Comparison of ENCODE assay signal across 8 cellular contexts in the genomic region with DNA sequence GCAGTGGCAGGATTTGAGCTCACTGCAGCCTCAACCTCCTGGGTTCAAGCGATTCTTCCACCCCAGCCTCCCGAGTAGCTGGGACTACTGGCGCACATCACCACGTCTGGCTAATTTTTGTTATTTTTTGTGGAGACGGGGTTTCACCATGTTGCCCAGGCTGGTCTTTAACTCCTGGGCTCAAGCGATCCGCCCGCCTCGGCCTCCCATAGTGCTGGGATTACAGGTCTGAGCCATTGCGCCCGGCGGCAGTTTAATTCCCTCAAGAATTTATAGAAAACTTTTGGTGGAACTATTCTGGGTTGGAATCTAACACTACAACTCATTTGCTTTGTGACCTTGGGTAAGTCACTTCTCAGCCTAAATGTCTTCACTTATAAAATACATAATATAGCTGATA. TPM values are rescaled to one million over a fixed set of nuclear protein-coding genes. Genes with fewer than 3 reads are reported as not detected.
DNase-seq lines count a peak whose midpoint lies in the region; ATAC-seq and TF ChIP-seq lines count a peak whose summit lies in the region.
"Had no signal": no experiment of that assay in that cellular context is flagged by ENCODE, and none has a peak within 500 bp of the region (broad histone marks: within the 10 kb centered on the region; RNA-seq: fewer than 3 reads in every experiment).

No MANE protein-coding gene starts in this region.

- H3K36me3 Mint-ChIP-seq in H9 (ENCODE audit: insufficient read depth in 1 of 3, low read depth in 3 of 3) = peaks cover 12 to 22% (median 21%) of the 10 kb centered on the region in 3 experiments; a peak in 6 of 7 replicates

- peaks cover 15 to 22% of the 10 kb centered on the region in 2 experiments for H3K4me1 Mint-ChIP-seq in H9

- TF ChIP-seq CTCF in H9 (conservative IDR thresholded peaks at IDR 0.05) (no peak), Panc1 (IDR thresholded peaks at IDR 0.05) (no peak), spleen (IDR thresholded peaks at IDR 0.05 in 8 of 11, conservative IDR thresholded peaks at IDR 0.05 in 3 of 11) (no peak)

- H3K27me3 ChIP-seq in H9 (ENCODE audit: insufficient read depth, low read length) (no peaks in the 10 kb centered on the region), Panc1 (ENCODE audit: control insufficient read depth, insufficient read depth, low read length) (no peaks in the 10 kb centered on the region), iPS-15b (ENCODE audit: control insufficient read depth, insufficient read depth, low read length) (no peaks in the 10 kb centered on the region), spleen (replicated peaks in 1 of 7) (no peaks in the 10 kb centered on the region)

- no peak overlapping the region for H3K4me2 ChIP-seq in H9 (ENCODE audit: insufficient read depth, insufficient read length, low read length)

- no peak overlapping the region for H2BK20ac ChIP-seq in H9 (ENCODE audit: low read depth, low read length, poor library complexity, severe bottlenecking)

- H3K4me1 ChIP-seq in H9 (ENCODE audit: insufficient read depth, low read length) = peaks cover 1% of the 10 kb centered on the region
- H3K4me1 ChIP-seq in Panc1 (ENCODE audit: control insufficient read depth, insufficient read depth, low read length) = peaks cover 31% of the 10 kb centered on the region
- peaks cover 15% of the 10 kb centered on the region for H3K4me1 ChIP-seq in iPS-15b (ENCODE audit: control insufficient read depth, insufficient read depth, low read length)
- H3K4me1 ChIP-seq in spleen = peaks cover 29 to 50% (median 37%) of the 10 kb centered on the region in 6 donors

- H3K27me3 Mint-ChIP-seq in H9 (ENCODE audit: low read depth) = no peaks in the 10 kb centered on the region
- H3K27me3 Mint-ChIP-seq: activated CD4-positive, alpha-beta memory T cell treated with anti-CD3 and anti-CD28 coated beads for 36 hours had no signal

- no TSS peak for BruUV-seq in Panc1 (replicated peaks; lab: Mats Ljungman, UMichigan)

- no peak overlapping the region for H2BK5ac ChIP-seq in H9 (ENCODE audit: insufficient read length, low read length)

- no peak for TF ChIP-seq POLR2A in spleen (IDR thresholded peaks at IDR 0.05)

- H2BK12ac ChIP-seq in H9 (ENCODE audit: insufficient read length, low read depth, low read length) = no peak overlapping the region

- no peak overlapping the region for H2AK5ac ChIP-seq in H9 (ENCODE audit: insufficient read length, low read length)

- H2BK120ac ChIP-seq in H9 (ENCODE audit: low read depth, low read length, poor library complexity, severe bottlenecking) = no peak overlapping the region

- POLR2A ChIA-PET in Panc1 (lab: Charles Lee) = interaction anchor here (0.5 kb wide), 1 partner anchor 49 kb away, joined by 3 read pairs; no protein-coding TSS in a partner anchor

- H3K4me3 ChIP-seq in Panc1 (ENCODE audit: low read depth in 2 of 2, low read length in 2 of 2) (no peak overlapping the region), iPS-15b (ENCODE audit: low read depth, low read length) (peak overlapping the region; percentile 77), spleen (peak overlapping the region in 2 of 8 donors; percentile 51 to 70)

- ATAC-seq in Panc1 = no peak

- intact Hi-C loops in Panc1 (cut with micrococcal nuclease; ENCODE audit: unreplicated experiment) (no loop called here), spleen (cut with DNase I; ENCODE audit: low total_unique reads) (no loop called here), posterior vena cava (cut with DNase I) (no loop called here)

- no peak overlapping the region for H3K18ac ChIP-seq in H9 (ENCODE audit: insufficient read length, low read depth, low read length)

- no peak overlapping the region for H2AFZ ChIP-seq in H9 (ENCODE audit: low read length)

- no peak overlapping the region for H3K4me3 Mint-ChIP-seq in H9
- H3K4me3 Mint-ChIP-seq: activated CD4-positive, alpha-beta memory T cell treated with anti-CD3 and anti-CD28 coated beads for 36 hours had no signal

- H3K36me3 ChIP-seq in Panc1 (ENCODE audit: control insufficient read depth, insufficient read depth, low read length) (no peaks in the 10 kb centered on the region), iPS-15b (ENCODE audit: control insufficient read depth, insufficient read depth, low read length) (peaks cover 13% of the 10 kb centered on the region), spleen (peaks cover 0 to 22% (median 15%) of the 10 kb centered on the region in 6 donors)

- peaks cover 3% of the 10 kb centered on the region for H3K23me2 ChIP-seq in H9 (ENCODE audit: insufficient read length, low read depth, low read length, poor library complexity, severe bottlenecking)

- H3K79me1 ChIP-seq in H9 (ENCODE audit: insufficient read depth, low read depth, low read length, poor library complexity, severe bottlenecking) = peaks cover 8% of the 10 kb centered on the region

- no peak overlapping the region for H4K5ac ChIP-seq in H9 (ENCODE audit: insufficient read length, low read depth, low read length)

- no CpG with 5 or more reads among the region's 12 CpGs for WGBS in H9 (ENCODE audit: extremely low coverage, insufficient read length, low lambda C conversion rate)
- 92 to 98% (median 96%) methylated on average over 12 of the region's 12 CpGs for WGBS in spleen, 5 donors

- no peaks in the 10 kb centered on the region for H3K9me3 ChIP-seq in H9 (ENCODE audit: control insufficient read depth, low read depth, low read length)
- H3K9me3 ChIP-seq in Panc1 (ENCODE audit: control insufficient read depth, insufficient read depth, low read depth, low read length) = no peaks in the 10 kb centered on the region
- H3K9me3 ChIP-seq in iPS-15b (ENCODE audit: control insufficient read depth, insufficient read depth, low read length) = no peaks in the 10 kb centered on the region
- no peaks in the 10 kb centered on the region for H3K9me3 ChIP-seq in spleen

- H2BK15ac ChIP-seq in H9 (ENCODE audit: low read depth, low read length) = no peak overlapping the region

- H3K23ac ChIP-seq in H9 (ENCODE audit: insufficient read length, low read depth, low read length) = no peak overlapping the region

- H3K56ac ChIP-seq in H9 (ENCODE audit: insufficient read length, low read depth, low read length) = no peak overlapping the region

- H4K8ac ChIP-seq in H9 (replicated peaks; ENCODE audit: insufficient read length, low read depth, low read length) = no peak overlapping the region

- no peak overlapping the region for H3T11ph ChIP-seq in H9 (ENCODE audit: low read length)

- H3K4ac ChIP-seq in H9 (ENCODE audit: low read depth, low read length) = no peak overlapping the region

- H3K27ac ChIP-seq in H9 (ENCODE audit: insufficient read length, low read depth, low read length) = peak overlapping the region; percentile 71
- H3K27ac ChIP-seq in Panc1 (ENCODE audit: low read length) = peak overlapping the region; percentile 99
- H3K27ac ChIP-seq in spleen = peak overlapping the region; percentile 92 to 99 (median 96)

- H3K9ac ChIP-seq in H9 (ENCODE audit: extremely low read depth, insufficient read length, low read length) (no peak overlapping the region), iPS-15b (ENCODE audit: low read depth, low read length) (no peak overlapping the region)

- no peaks in the 10 kb centered on the region for H4K20me1 ChIP-seq in H9 (ENCODE audit: control insufficient read depth, insufficient read depth, insufficient read length)

- H3K14ac ChIP-seq in H9 (ENCODE audit: insufficient read depth, low read length) = no peak overlapping the region

- in situ Hi-C loops in Panc1 (cut with HindIII; ENCODE audit: low pct_unique_long_range_greater_than_20kb, low sequenced_read_pairs) = no loop called here

- peak overlapping the region; percentile 66 to 80 (median 73); a peak in 3 of 7 replicates for H3K27ac Mint-ChIP-seq in H9

- no peak overlapping the region for H4K91ac ChIP-seq in H9 (ENCODE audit: insufficient read length, low read depth, low read length)

- H3K79me2 ChIP-seq in H9 (ENCODE audit: insufficient read depth, low read length) = peaks cover 12% of the 10 kb centered on the region; the same call in 1 of the 2 replicates

- CTCF ChIA-PET in Panc1 (lab: Charles Lee) = interaction anchor here (1.0 kb wide), 1 partner anchor 57 kb away, joined by 4 read pairs; a partner anchor contains a TSS

- peaks cover 0 to 3% of the 10 kb centered on the region in 2 experiments; a peak in 1 of 5 replicates for H3K9me3 Mint-ChIP-seq in H9
- H3K9me3 Mint-ChIP-seq: activated CD4-positive, alpha-beta memory T cell treated with anti-CD3 and anti-CD28 coated beads for 36 hours had no signal

- DNase-seq in H9 (no peak), Panc1 (ENCODE audit: low read depth, low spot score) (no peak), spleen (peak; percentile 76), NCI-H2081 (lab: John Stamatoyannopoulos, UW) (no peak), posterior vena cava (ENCODE audit: low spot score) (no peak), HUDEP-2 (lab: John Stamatoyannopoulos, UW; ENCODE audit: unreplicated experiment in 76 of 76) (no peak)
- DNase-seq: activated CD4-positive, alpha-beta memory T cell treated with anti-CD3 and anti-CD28 coated beads for 36 hours had no signal

RNA-seq across cellular contexts. Expression of a gene that starts 1.8 kb away (rescaled TPM):
- total RNA-seq in H9 (2021) (76.4 and 76.8 TPM in 2 replicates), Panc1 (2021; ENCODE audit: unreplicated experiment) (81.0 TPM), spleen (10 to 100 TPM; 75.6 to 92.8 (median 86.1) TPM), posterior vena cava (10 to 100 TPM; 55.1 to 59.9 TPM)
- polyA plus RNA-seq in Panc1 (2012; ENCODE audit: insufficient read length) = 33.6 TPM
- 10 to 100 TPM in 1 of 3 donors, 1 to 10 TPM in 2; 9.1 to 13.6 (median 9.9) TPM for polyA plus RNA-seq in spleen

RNA-seq across cellular contexts. Expression of a gene that starts 42.1 kb away (rescaled TPM):
- total RNA-seq in H9 (2021) (not detected in 2 replicates), Panc1 (2021; ENCODE audit: unreplicated experiment) (not detected), spleen (not detected), posterior vena cava (not detected)
- polyA plus RNA-seq in Panc1 (2012; ENCODE audit: insufficient read length) = not detected
- not detected for polyA plus RNA-seq in spleen
- total RNA-seq: activated CD4-positive, alpha-beta memory T cell treated with anti-CD3 and anti-CD28 coated beads for 36 hours had no signal

RNA-seq across cellular contexts. Expression of a gene that starts 45.4 kb away (rescaled TPM):
- not detected in 2 replicates for total RNA-seq in H9 (2021)
- total RNA-seq in Panc1 (2021; ENCODE audit: unreplicated experiment) = 0.13 TPM
- not detected for polyA plus RNA-seq in Panc1 (2012; ENCODE audit: insufficient read length)
- total RNA-seq in spleen = 10 to 100 TPM in 3 of 7 donors, 1 to 10 TPM in 4; 3.7 to 20.6 (median 8.8) TPM
- 1 to 10 TPM; 1.2 to 7.4 (median 1.7) TPM for polyA plus RNA-seq in spleen
- not detected for total RNA-seq in posterior vena cava
- total RNA-seq: activated CD4-positive, alpha-beta memory T cell treated with anti-CD3 and anti-CD28 coated beads for 36 hours had no signal

RNA-seq across cellular contexts. Expression of a gene that starts 56.8 kb away (rescaled TPM):
- 83.9 and 85.8 TPM in 2 replicates for total RNA-seq in H9 (2021)
- 77.7 TPM for total RNA-seq in Panc1 (2021; ENCODE audit: unreplicated experiment)
- 54.8 TPM for polyA plus RNA-seq in Panc1 (2012; ENCODE audit: insufficient read length)
- total RNA-seq in spleen = 10 to 100 TPM; 39.3 to 67.9 (median 49.7) TPM
- 10 to 100 TPM; 32.4 to 42.4 (median 33.5) TPM for polyA plus RNA-seq in spleen
- total RNA-seq in posterior vena cava = 10 to 100 TPM; 29.5 to 35.3 TPM
